ENCODE assay signal across 8 cellular contexts in genomic region chrX:136417806-136418205, GRCh38.
"Had no signal": no experiment of that assay in that cellular context is flagged by ENCODE, and none has a peak within 500 bp of the region (broad histone marks: within the 10 kb centered on the region; RNA-seq: fewer than 3 reads in every experiment).

No MANE protein-coding gene starts in this region.

- DNase-seq: activated CD4-positive, alpha-beta T cell treated with anti-CD3 and anti-CD28 coated beads, Interleukin-2, amount 10 ng/mL, durations not matched to agents 7 days and 5 days; activated CD8-positive, alpha-beta memory T cell treated with anti-CD3 and anti-CD28 coated beads for 24 hours; mesendoderm; occipital lobe; sigmoid colon; stimulated activated CD4-positive, alpha-beta T cell treated with anti-CD3 and anti-CD28 coated beads, Interleukin-2, amount 100 ng/mL, for 24 hours; stimulated activated naive CD4-positive, alpha-beta T cell; trophoblast cell had no signal
